In genomic region chr13:25085125-25085742, GRCh38 we compare ENCODE assay signal across 9 cellular contexts. TPM values are rescaled to one million over a fixed set of nuclear protein-coding genes. Genes with fewer than 3 reads are reported as not detected.
A peak's percentile ranks its signal among the peaks of the same experiment; 100 is the strongest.
DNase-seq lines count a peak whose midpoint lies in the region; ATAC-seq and TF ChIP-seq lines count a peak whose summit lies in the region.
"Had no signal": no experiment of that assay in that cellular context is flagged by ENCODE, and none has a peak within 500 bp of the region (broad histone marks: within the 10 kb centered on the region; RNA-seq: fewer than 3 reads in every experiment).

No MANE protein-coding gene starts in this region.

- no peaks in the 10 kb centered on the region for H3K9me3 Mint-ChIP-seq in effector memory CD8-positive, alpha-beta T cell

- peak; percentile 73 for ATAC-seq in GM18502 (IDR thresholded peaks at IDR 0.05; ENCODE audit: poor library complexity, unreplicated experiment)
- ATAC-seq in effector memory CD8-positive, alpha-beta T cell (replicated peaks): no peak
- no peak for ATAC-seq in GM21786 (IDR thresholded peaks at IDR 0.05; ENCODE audit: unreplicated experiment)

- H3K27ac ChIP-seq in C4-2B: no peak overlapping the region
- H3K27ac ChIP-seq: skin epidermis had no signal

- no peak overlapping the region for H3K4me3 Mint-ChIP-seq in effector memory CD8-positive, alpha-beta T cell

- H3K36me3 Mint-ChIP-seq in effector memory CD8-positive, alpha-beta T cell (ENCODE audit: insufficient read depth): no peaks in the 10 kb centered on the region

- no peak overlapping the region for H3K27ac Mint-ChIP-seq in effector memory CD8-positive, alpha-beta T cell

- peak; percentile 90 for TF ChIP-seq CTCF in C4-2B (conservative IDR thresholded peaks at IDR 0.05)

- in situ Hi-C loops in T47D (cut with HindIII; ENCODE audit: low pct_unique_long_range_greater_than_20kb, low sequenced_read_pairs): no loop called here

- peak; percentile 39 for DNase-seq in NCI-H2227 (lab: John Stamatoyannopoulos, UW; ENCODE audit: unreplicated experiment)
- peak; percentile 50 to 67 for DNase-seq in T47D (ENCODE audit: low read depth in 1 of 2, low spot score in 1 of 2)
- DNase-seq in lung microvascular endothelial cell (ENCODE audit: low read depth in 2 of 2): peak; percentile 45 to 61
- DNase-seq in effector memory CD8-positive, alpha-beta T cell: no peak
- DNase-seq in stimulated activated CD4-positive, alpha-beta T cell treated with anti-CD3 and anti-CD28 coated beads, Interleukin-4, amount 100 ng/mL, for 24 hours: no peak

- peaks cover 17 to 28% of the 10 kb centered on the region in 2 donors for H3K27me3 Mint-ChIP-seq in effector memory CD8-positive, alpha-beta T cell

- H3K4me1 Mint-ChIP-seq in effector memory CD8-positive, alpha-beta T cell (ENCODE audit: low read depth in 2 of 2): no peaks in the 10 kb centered on the region

RNA-seq across cellular contexts. Expression of gene PABPC3, which starts 10.7 kb away (rescaled TPM):
- under 0.01 TPM in 2 replicates for total RNA-seq in lung microvascular endothelial cell

Comparison
In these comparisons a context has a peak if more than half of its experiments do, and no peak if none do; other contexts are left out.
1. DNase-seq: peak in NCI-H2227 (single experiment), T47D (2 of 2) and lung microvascular endothelial cell (2 of 2); none in effector memory CD8-positive, alpha-beta T cell (0 of 3) and stimulated activated CD4-positive, alpha-beta T cell treated with anti-CD3 and anti-CD28 coated beads, Interleukin-4, amount 100 ng/mL, for 24 hours (single experiment).